ENCODE assay signal across 8 cellular contexts in the genomic region with DNA sequence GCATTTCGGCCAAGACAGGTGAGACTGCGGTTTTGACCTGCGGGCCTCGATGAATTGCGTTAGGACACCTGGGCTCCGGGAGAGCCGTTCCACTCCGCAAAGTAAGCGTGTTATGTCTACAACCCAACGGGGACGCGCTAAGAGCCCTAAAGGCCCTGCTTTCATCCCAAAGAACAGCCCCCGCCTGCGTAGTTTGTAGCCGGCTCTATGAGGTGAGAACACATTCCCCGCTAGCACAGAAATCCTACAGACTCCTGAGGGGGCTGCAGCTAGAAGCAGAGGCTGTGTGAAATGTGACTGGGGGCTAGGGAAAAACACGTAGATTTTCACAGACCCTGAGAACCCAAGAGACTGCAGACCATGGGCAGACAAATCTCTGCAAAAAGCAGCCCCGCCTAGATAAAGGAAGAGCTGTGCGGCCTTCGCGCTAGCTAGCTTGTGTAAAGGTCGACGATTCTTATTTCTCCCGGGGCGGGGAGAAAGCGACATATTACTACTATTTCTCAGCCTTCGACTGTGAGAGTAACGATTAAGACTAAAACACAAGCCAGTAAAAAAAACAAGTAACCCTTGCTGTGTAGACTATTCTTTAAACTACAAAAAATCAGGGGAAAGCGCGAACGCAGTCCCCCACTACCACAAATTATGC.
DNase-seq lines count a peak whose midpoint lies in the region; ATAC-seq and TF ChIP-seq lines count a peak whose summit lies in the region.
"Not testable (repeated sequence)": the region's sequence is repeated elsewhere in the genome, so short reads cannot be mapped to it uniquely, and the experiment has no call there.

No MANE protein-coding gene starts in this region.

- H3K79me2 ChIP-seq in OCI-LY7 (ENCODE audit: insufficient read depth, low read depth, low read length): not testable (repeated sequence)

- CTCF ChIA-PET in OCI-LY7 (lab: Charles Lee; ENCODE audit: unreplicated experiment): not testable (repeated sequence)

- not testable (repeated sequence) for H3K27ac ChIP-seq in OCI-LY7 (ENCODE audit: low read depth, low read length, poor library complexity, severe bottlenecking)

- H3K9me2 ChIP-seq in OCI-LY7 (ENCODE audit: insufficient read depth, low read length): not testable (repeated sequence)

- H3K4me1 ChIP-seq in OCI-LY7 (ENCODE audit: insufficient read depth, low read length, poor library complexity, severe bottlenecking): not testable (repeated sequence)

- not testable (repeated sequence) for H4K20me1 ChIP-seq in OCI-LY7 (ENCODE audit: insufficient read depth, low read length)

- not testable (repeated sequence) for DNase-seq in OCI-LY7 (ENCODE audit: low spot score); left lobe of liver (ENCODE audit: low spot score); stimulated activated naive CD8-positive, alpha-beta T cell treated with anti-CD3 and anti-CD28 coated beads, Interleukin-15, Interleukin-2, amounts not matched to agents 100 U/mL and 50 U/mL, for 24 hours
- peak; percentile 68 for DNase-seq in activated effector memory CD4-positive, alpha-beta T cell treated with anti-CD3 and anti-CD28 coated beads, Interleukin-2, amount 50 U/mL, for 16 hours

- H3K4me2 ChIP-seq in OCI-LY7 (ENCODE audit: low read length): not testable (repeated sequence)

- not testable (repeated sequence) for TF ChIP-seq CTCF in OCI-LY7 (conservative IDR thresholded peaks at IDR 0.05; ENCODE audit: low read length)

- intact Hi-C loops in OCI-LY7 (cut with micrococcal nuclease; ENCODE audit: unreplicated experiment): not testable (repeated sequence)

- H2AFZ ChIP-seq in OCI-LY7 (ENCODE audit: low read length): not testable (repeated sequence)

- ATAC-seq in GM18505 (IDR thresholded peaks at IDR 0.05; ENCODE audit: unreplicated experiment) (peak; percentile 90), GM19452 (IDR thresholded peaks at IDR 0.05; ENCODE audit: unreplicated experiment) (peak; percentile 97), HG02610 (IDR thresholded peaks at IDR 0.05; ENCODE audit: unreplicated experiment) (peak; percentile 96), HG03139 (IDR thresholded peaks at IDR 0.05; ENCODE audit: unreplicated experiment) (peak; percentile 92), left lobe of liver (peak; percentile 88)
- ATAC-seq in stimulated activated naive CD8-positive, alpha-beta T cell treated with anti-CD3 and anti-CD28 coated beads, Interleukin-15, Interleukin-2, amounts not matched to agents 100 U/mL and 50 U/mL, for 24 hours: peak; percentile 96

- not testable (repeated sequence) for H3K9me3 ChIP-seq in OCI-LY7 (ENCODE audit: low read length)

- not testable (repeated sequence) for TF ChIP-seq POLR2A in GM18505 (IDR thresholded peaks at IDR 0.05; ENCODE audit: borderline replicate concordance, extremely low read depth, insufficient read depth, insufficient read length)

- BruUV-seq in OCI-LY7 (replicated peaks; lab: Mats Ljungman, UMichigan): TSS peak; percentile 100

- not testable (repeated sequence) for H3K36me3 ChIP-seq in OCI-LY7 (ENCODE audit: insufficient read depth, low read length)

- POLR2A ChIA-PET in OCI-LY7 (lab: Charles Lee): not testable (repeated sequence)

- not testable (repeated sequence) for H3K4me3 ChIP-seq in OCI-LY7 (ENCODE audit: low read depth, low read length, poor library complexity, severe bottlenecking)
